In genomic region chr1:152743371-152744145, GRCh38 we compare ENCODE assay signal across 23 cellular contexts. TPM values are rescaled to one million over a fixed set of nuclear protein-coding genes. Genes with fewer than 3 reads are reported as not detected.
DNase-seq lines count a peak whose midpoint lies in the region; ATAC-seq, FAIRE-seq and TF ChIP-seq lines count a peak whose summit lies in the region.
"Had no signal": no experiment of that assay in that cellular context is flagged by ENCODE, and none has a peak within 500 bp of the region (broad histone marks: within the 10 kb centered on the region; RNA-seq: fewer than 3 reads in every experiment).

No MANE protein-coding gene starts in this region.

- H3K79me1 ChIP-seq in IMR-90 (ENCODE audit: low read depth in 1 of 2, low read length in 2 of 2), result no peaks in the 10 kb centered on the region

- dilution Hi-C loops in IMR-90 (cut with HindIII; ENCODE audit: low sequenced_read_pairs, unreplicated experiment), result no loop called here

- H3K4me1 ChIP-seq in GM23338 (ENCODE audit: insufficient read depth) (peaks cover 12% of the 10 kb centered on the region), IMR-90 (ENCODE audit: control insufficient read depth, insufficient read depth, low read length) (no peaks in the 10 kb centered on the region; the same call in 1 of the 2 replicates)
- H3K4me1 ChIP-seq: HAP-1 had no signal

- H4K5ac ChIP-seq in IMR-90 (ENCODE audit: low read depth, low read length), result no peak overlapping the region

- H3K9me3 ChIP-seq in IMR-90 (ENCODE audit: control insufficient read depth, insufficient read depth, low read length), result no peaks in the 10 kb centered on the region
- H3K9me3 ChIP-seq: HAP-1, MG63, SK-N-SH had no signal

- H2AFZ ChIP-seq in GM23338 (peak overlapping the region; percentile 43; the same call in 1 of the 2 replicates), IMR-90 (replicated peaks; ENCODE audit: low read length, poor library complexity) (no peak overlapping the region)

- no peak overlapping the region for H2BK120ac ChIP-seq in IMR-90 (ENCODE audit: low read depth, low read length)

- no peak overlapping the region for H3K27ac ChIP-seq in GM23338 (ENCODE audit: low read depth)
- no peak overlapping the region for H3K27ac ChIP-seq in IMR-90 (ENCODE audit: insufficient read depth, low read length)
- H3K27ac ChIP-seq in epithelial cell of prostate, result peak overlapping the region; percentile 51
- H3K27ac ChIP-seq: KMS-11 had no signal

- peaks cover 15% of the 10 kb centered on the region for H3K9me2 ChIP-seq in GM23338 (ENCODE audit: insufficient read depth)
- H3K9me2 ChIP-seq: SK-N-SH had no signal

- TF ChIP-seq RAD21 in IMR-90 (IDR thresholded peaks at IDR 0.05; ENCODE audit: low read length), result no peak

- BruUV-seq in IMR-90 (replicated peaks; lab: Mats Ljungman, UMichigan), result no TSS peak

- in situ Hi-C loops in IMR-90 (cut with MboI; ENCODE audit: low sequenced_read_pairs), result no loop called here

- H3K27ac Mint-ChIP-seq in GM23338, result no peak overlapping the region
- no peak overlapping the region for H3K27ac Mint-ChIP-seq in natural killer cell treated with Interleukin-12 subunit alpha and Interleukin-12 subunit beta and Interleukin-15 and Interleukin-18, amount 100 ng/mL, for 72 hours
- H3K27ac Mint-ChIP-seq: CD14-positive monocyte had no signal

- H4K8ac ChIP-seq in IMR-90 (ENCODE audit: low read depth in 2 of 2, low read length in 2 of 2), result no peak overlapping the region

- H3K14ac ChIP-seq in IMR-90 (replicated peaks; ENCODE audit: low read depth, low read length), result no peak overlapping the region

- no peak overlapping the region for H2BK5ac ChIP-seq in IMR-90 (ENCODE audit: low read depth, low read length, poor library complexity, severe bottlenecking)

- no peak for TF ChIP-seq POLR2A in IMR-90 (IDR thresholded peaks at IDR 0.05; ENCODE audit: low read depth, low read length)

- H3K4me2 ChIP-seq in GM23338 (no peak overlapping the region), IMR-90 (ENCODE audit: low read depth, low read length) (no peak overlapping the region)
- H3K4me2 ChIP-seq: KMS-11, SK-N-SH had no signal

- H3K9ac ChIP-seq in IMR-90 (ENCODE audit: low read depth, low read length), result no peak overlapping the region
- H3K9ac ChIP-seq: KMS-11, SK-N-SH had no signal

- peaks cover 3% of the 10 kb centered on the region for H3K27me3 Mint-ChIP-seq in GM23338 (ENCODE audit: insufficient read depth, low read depth, poor library complexity)
- peaks cover 27 to 51% of the 10 kb centered on the region in 2 donors for H3K27me3 Mint-ChIP-seq in natural killer cell treated with Interleukin-12 subunit alpha and Interleukin-12 subunit beta and Interleukin-15 and Interleukin-18, amount 100 ng/mL, for 72 hours

- FAIRE-seq in RCC 7860 (lab: Jason Lieb, UNC), result no peak

- POLR2A ChIA-PET in IMR-90 (lab: Charles Lee; ENCODE audit: unreplicated experiment), result no interaction called here

- intact Hi-C loops in IMR-90 (cut with micrococcal nuclease), result no loop called here

- no CpG with 5 or more reads among the region's 2 CpGs for WGBS in IMR-90 (ENCODE audit: extremely low coverage in 2 of 2, insufficient read length in 1 of 2), 2 experiments

- H3K9me1 ChIP-seq in IMR-90 (ENCODE audit: insufficient read depth, low read length), result no peaks in the 10 kb centered on the region

- H3K18ac ChIP-seq in IMR-90 (ENCODE audit: low read depth, low read length), result no peak overlapping the region

- peaks cover 7% of the 10 kb centered on the region for H3K4me1 Mint-ChIP-seq in GM23338
- no peaks in the 10 kb centered on the region for H3K4me1 Mint-ChIP-seq in natural killer cell treated with Interleukin-12 subunit alpha and Interleukin-12 subunit beta and Interleukin-15 and Interleukin-18, amount 100 ng/mL, for 72 hours (ENCODE audit: low read depth in 2 of 2)

- H3K56ac ChIP-seq in IMR-90 (ENCODE audit: extremely low read depth, insufficient read depth, low read length), result no peak overlapping the region

- no peak for ATAC-seq in GM23338
- no peak for ATAC-seq in IMR-90 (ENCODE audit: low read depth)
- ATAC-seq in natural killer cell treated with Interleukin-12 subunit alpha and Interleukin-12 subunit beta and Interleukin-15 and Interleukin-18, amount 100 ng/mL, for 72 hours, result no peak

- H2BK20ac ChIP-seq in IMR-90 (ENCODE audit: low read depth, low read length), result no peak overlapping the region

- no peaks in the 10 kb centered on the region; the same call in 2 of the 3 replicates for H3K9me3 Mint-ChIP-seq in GM23338
- no peaks in the 10 kb centered on the region for H3K9me3 Mint-ChIP-seq in natural killer cell treated with Interleukin-12 subunit alpha and Interleukin-12 subunit beta and Interleukin-15 and Interleukin-18, amount 100 ng/mL, for 72 hours
- H3K9me3 Mint-ChIP-seq: CD14-positive monocyte had no signal

- H2AK9ac ChIP-seq in IMR-90 (replicated peaks; ENCODE audit: low read depth, low read length, poor library complexity), result no peak overlapping the region

- no peaks in the 10 kb centered on the region for H3F3A ChIP-seq in GM23338 (replicated peaks; ENCODE audit: low read depth)

- no peak overlapping the region for H2BK15ac ChIP-seq in IMR-90 (ENCODE audit: low read depth, low read length)

- CTCF ChIA-PET in IMR-90 (lab: Yijun Ruan, JAX), result no interaction called here

- H3K36me3 Mint-ChIP-seq in GM23338 (ENCODE audit: low read depth), result no peaks in the 10 kb centered on the region
- no peaks in the 10 kb centered on the region for H3K36me3 Mint-ChIP-seq in natural killer cell treated with Interleukin-12 subunit alpha and Interleukin-12 subunit beta and Interleukin-15 and Interleukin-18, amount 100 ng/mL, for 72 hours
- H3K36me3 Mint-ChIP-seq: CD14-positive monocyte had no signal

- H3K4me3 ChIP-seq in GM23338, result no peak overlapping the region
- H3K4me3 ChIP-seq in IMR-90 (ENCODE audit: insufficient read depth, low read depth, low read length), result no peak overlapping the region
- H3K4me3 ChIP-seq: HAP-1, MG63 had no signal

- TF ChIP-seq CTCF in GM23338 (conservative IDR thresholded peaks at IDR 0.05; ENCODE audit: low read depth in 2 of 2), result no peak
- no peak for TF ChIP-seq CTCF in IMR-90 (conservative IDR thresholded peaks at IDR 0.05; ENCODE audit: low read depth, low read length)

- H4K91ac ChIP-seq in IMR-90 (ENCODE audit: insufficient read depth, low read depth, low read length), result no peak overlapping the region

- no peaks in the 10 kb centered on the region for H4K20me1 ChIP-seq in GM23338 (replicated peaks; ENCODE audit: insufficient read depth)
- no peaks in the 10 kb centered on the region for H4K20me1 ChIP-seq in IMR-90 (ENCODE audit: insufficient read depth, low read length)

- H3K79me2 ChIP-seq in GM23338 (replicated peaks; ENCODE audit: insufficient read depth), result no peaks in the 10 kb centered on the region

- no peak overlapping the region for H3K4me3 Mint-ChIP-seq in GM23338
- no peak overlapping the region for H3K4me3 Mint-ChIP-seq in natural killer cell treated with Interleukin-12 subunit alpha and Interleukin-12 subunit beta and Interleukin-15 and Interleukin-18, amount 100 ng/mL, for 72 hours
- H3K4me3 Mint-ChIP-seq: CD14-positive monocyte had no signal

- DNase-seq in GM23338 (ENCODE audit: low spot score), result no peak
- DNase-seq in IMR-90, result peak; percentile 2
- DNase-seq in epithelial cell of prostate (ENCODE audit: low read depth, low spot score), result no peak
- DNase-seq in kidney tubule cell (ENCODE audit: low spot score), result peak; percentile 14
- no peak for DNase-seq in natural killer cell treated with Interleukin-12 subunit alpha and Interleukin-12 subunit beta and Interleukin-15 and Interleukin-18, amount 100 ng/mL, for 72 hours (ENCODE audit: low spot score)
- no peak for DNase-seq in RCC 7860 (ENCODE audit: low spot score)
- DNase-seq in Kasumi-1 (lab: John Stamatoyannopoulos, UW), result no peak
- no peak for DNase-seq in SKM-1 treated with dmso at 0.1 percent for 144 hours (lab: John Stamatoyannopoulos, UW; ENCODE audit: unreplicated experiment)
- DNase-seq: DMS79 treated with DMSO at 0.1 percent for 48 hours, MG63, NCI-H1092, NCI-H146, NCI-H2029 treated with DMSO at 0.1 percent for 48 hours, NCI-H2171, NCI-H446, NCI-H69, SHP77 treated with DMSO at 0.1 percent for 48 hours, SK-N-SH, T-helper 1 cell had no signal

- no peak overlapping the region for H3K23ac ChIP-seq in IMR-90 (ENCODE audit: low read depth, low read length)

- no peaks in the 10 kb centered on the region for H3K36me3 ChIP-seq in GM23338 (ENCODE audit: insufficient read depth)
- H3K36me3 ChIP-seq in IMR-90 (ENCODE audit: control insufficient read depth, insufficient read depth, low read length), result no peaks in the 10 kb centered on the region
- H3K36me3 ChIP-seq: HAP-1, MG63 had no signal

- no peaks in the 10 kb centered on the region for H3K27me3 ChIP-seq in GM23338 (ENCODE audit: insufficient read depth)
- no peaks in the 10 kb centered on the region for H3K27me3 ChIP-seq in IMR-90 (ENCODE audit: control insufficient read depth, insufficient read depth, low read length)
- H3K27me3 ChIP-seq: MG63 had no signal

- no peak overlapping the region for H3K4ac ChIP-seq in IMR-90 (ENCODE audit: low read depth, low read length)

- no peak overlapping the region for H2AK5ac ChIP-seq in IMR-90 (ENCODE audit: low read depth, low read length)

RNA-seq across cellular contexts. Expression of gene KPRP, which starts 14.3 kb away (rescaled TPM):
- not detected in 2 replicates for total RNA-seq in GM23338 (2014; rRNA removed; shearing (Covaris generic))
- polyA plus RNA-seq in GM23338 (2016; fragmentation: Nextera tagmentation; extraction: Ambion mirVana) (not detected in 2 replicates), IMR-90 (2012; rRNA removed) (not detected in 2 replicates)
- total RNA-seq in IMR-90 (2012; rRNA removed), result not detected in 2 replicates
- polyA plus RNA-seq in IMR-90 (2012; cell fraction: cytosol; rRNA removed), result not detected in 2 replicates
- not detected in 2 replicates for polyA plus RNA-seq in IMR-90 (2012; cell fraction: nucleus; rRNA removed; ENCODE audit: low replicate concordance)
- not detected for total RNA-seq in natural killer cell treated with Interleukin-12 subunit alpha and Interleukin-12 subunit beta and Interleukin-15 and Interleukin-18, amount 100 ng/mL, for 72 hours
- total RNA-seq: G401 had no signal
- polyA plus RNA-seq: CD14-positive monocyte, SK-N-SH had no signal

RNA-seq across cellular contexts. Expression of gene LCE1F, which starts 31.4 kb away (rescaled TPM):
- not detected in 2 replicates for total RNA-seq in GM23338 (2014; rRNA removed; shearing (Covaris generic))
- polyA plus RNA-seq in GM23338 (2016; fragmentation: Nextera tagmentation; extraction: Ambion mirVana) (not detected in 2 replicates), IMR-90 (2012; rRNA removed) (not detected in 2 replicates)
- total RNA-seq in IMR-90 (2012; rRNA removed), result not detected in 2 replicates
- not detected in 2 replicates for polyA plus RNA-seq in IMR-90 (2012; cell fraction: cytosol; rRNA removed)
- not detected in 2 replicates for polyA plus RNA-seq in IMR-90 (2012; cell fraction: nucleus; rRNA removed; ENCODE audit: low replicate concordance)
- not detected for total RNA-seq in natural killer cell treated with Interleukin-12 subunit alpha and Interleukin-12 subunit beta and Interleukin-15 and Interleukin-18, amount 100 ng/mL, for 72 hours
- total RNA-seq: G401 had no signal
- polyA plus RNA-seq: CD14-positive monocyte, SK-N-SH had no signal

RNA-seq across cellular contexts. Expression of gene LCE4A, which starts 35.6 kb away (rescaled TPM):
- total RNA-seq in GM23338 (2014; rRNA removed; shearing (Covaris generic)), result not detected in 2 replicates
- not detected in 2 replicates for polyA plus RNA-seq in GM23338 (2016; fragmentation: Nextera tagmentation; extraction: Ambion mirVana)
- not detected in 2 replicates for total RNA-seq in IMR-90 (2012; rRNA removed)
- polyA plus RNA-seq in IMR-90 (2012; rRNA removed), result not detected in 2 replicates
- not detected in 2 replicates for polyA plus RNA-seq in IMR-90 (2012; cell fraction: cytosol; rRNA removed)
- not detected in 2 replicates for polyA plus RNA-seq in IMR-90 (2012; cell fraction: nucleus; rRNA removed; ENCODE audit: low replicate concordance)
- total RNA-seq in natural killer cell treated with Interleukin-12 subunit alpha and Interleukin-12 subunit beta and Interleukin-15 and Interleukin-18, amount 100 ng/mL, for 72 hours, result not detected
- total RNA-seq: G401 had no signal
- polyA plus RNA-seq: CD14-positive monocyte, SK-N-SH had no signal

RNA-seq across cellular contexts. Expression of gene LCE1E, which starts 42.5 kb away (rescaled TPM):
- total RNA-seq in GM23338 (2014; rRNA removed; shearing (Covaris generic)), result not detected in 2 replicates
- 0.43 TPM in 1 of 2 replicates, not detected in the other for polyA plus RNA-seq in GM23338 (2016; fragmentation: Nextera tagmentation; extraction: Ambion mirVana)
- not detected in 2 replicates for total RNA-seq in IMR-90 (2012; rRNA removed)
- not detected in 2 replicates for polyA plus RNA-seq in IMR-90 (2012; rRNA removed)
- polyA plus RNA-seq in IMR-90 (2012; cell fraction: cytosol; rRNA removed), result not detected in 2 replicates
- not detected in 2 replicates for polyA plus RNA-seq in IMR-90 (2012; cell fraction: nucleus; rRNA removed; ENCODE audit: low replicate concordance)
- not detected for total RNA-seq in natural killer cell treated with Interleukin-12 subunit alpha and Interleukin-12 subunit beta and Interleukin-15 and Interleukin-18, amount 100 ng/mL, for 72 hours
- total RNA-seq: G401 had no signal
- polyA plus RNA-seq: CD14-positive monocyte, SK-N-SH had no signal

RNA-seq across cellular contexts. Expression of gene LCE2A, which starts 45.4 kb away (rescaled TPM):
- not detected in 2 replicates for total RNA-seq in GM23338 (2014; rRNA removed; shearing (Covaris generic))
- not detected in 2 replicates for polyA plus RNA-seq in GM23338 (2016; fragmentation: Nextera tagmentation; extraction: Ambion mirVana)
- not detected in 2 replicates for total RNA-seq in IMR-90 (2012; rRNA removed)
- 0.24 and 0.50 TPM in 2 replicates for polyA plus RNA-seq in IMR-90 (2012; rRNA removed)
- polyA plus RNA-seq in IMR-90 (2012; cell fraction: cytosol; rRNA removed), result 0.32 and 0.37 TPM in 2 replicates
- polyA plus RNA-seq in IMR-90 (2012; cell fraction: nucleus; rRNA removed; ENCODE audit: low replicate concordance), result not detected in 2 replicates
- not detected for total RNA-seq in natural killer cell treated with Interleukin-12 subunit alpha and Interleukin-12 subunit beta and Interleukin-15 and Interleukin-18, amount 100 ng/mL, for 72 hours
- total RNA-seq: G401 had no signal
- polyA plus RNA-seq: CD14-positive monocyte, SK-N-SH had no signal

Comparison
In these comparisons a context has a peak if more than half of its experiments do, and no peak if none do; other contexts are left out.
1. DNase-seq: peak in IMR-90 (single experiment) and kidney tubule cell (single experiment); none in GM23338 (single experiment), epithelial cell of prostate (single experiment), natural killer cell treated with Interleukin-12 subunit alpha and Interleukin-12 subunit beta and Interleukin-15 and Interleukin-18, amount 100 ng/mL, for 72 hours (single experiment), RCC 7860 (single experiment), Kasumi-1 (0 of 2) and SKM-1 treated with dmso at 0.1 percent for 144 hours (single experiment).